In the genomic region with DNA sequence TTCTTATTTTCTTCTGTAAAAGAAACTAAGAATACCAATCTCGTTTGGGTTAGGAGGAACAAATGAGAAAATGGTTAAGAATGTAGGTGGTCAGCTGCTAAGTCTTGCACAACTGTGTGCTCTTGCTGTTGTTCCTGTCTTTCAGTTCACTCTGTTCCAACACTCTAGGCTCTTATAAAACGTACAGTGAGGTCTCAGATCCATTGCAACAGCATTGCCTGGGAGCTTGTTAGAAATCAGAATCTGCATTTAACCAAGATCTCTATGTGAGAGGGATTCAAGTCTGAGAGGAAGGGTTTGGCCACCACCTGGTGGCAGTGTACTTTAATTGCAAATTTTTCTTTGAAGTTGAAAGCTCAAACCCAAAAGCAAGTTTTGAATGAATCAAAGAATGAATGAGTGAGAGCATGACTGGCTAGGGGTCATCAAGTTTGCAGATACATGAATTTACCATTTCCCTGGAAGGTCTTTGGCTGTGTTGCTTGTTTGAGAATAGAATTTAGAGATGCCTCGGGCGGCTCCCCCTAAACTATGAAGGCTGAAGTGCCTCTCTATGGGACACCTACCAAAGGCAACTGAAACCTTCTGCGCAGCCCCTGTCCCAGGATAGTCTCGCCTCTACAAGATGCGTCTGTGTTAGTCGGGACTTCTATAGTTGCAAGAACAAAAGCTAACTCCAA, we compare ENCODE assay signal across 8 cellular contexts. TPM values are rescaled to one million over a fixed set of nuclear protein-coding genes. Genes with fewer than 3 reads are reported as not detected.
DNase-seq lines count a peak whose midpoint lies in the region; ATAC-seq, FAIRE-seq and TF ChIP-seq lines count a peak whose summit lies in the region.

No MANE protein-coding gene starts in this region.

- TF ChIP-seq CTCF in bronchial epithelial cell (IDR thresholded peaks at IDR 0.05; ENCODE audit: insufficient read depth, low read length, severe bottlenecking) (peak; percentile 63), kidney epithelial cell (IDR thresholded peaks at IDR 0.05; ENCODE audit: insufficient read depth, low read length, poor library complexity, severe bottlenecking) (peak; percentile 54)

- peaks cover 8% of the 10 kb centered on the region for H3K36me3 ChIP-seq in bronchial epithelial cell (ENCODE audit: control insufficient read depth, insufficient read depth, low read length)
- no peaks in the 10 kb centered on the region for H3K36me3 ChIP-seq in kidney epithelial cell (ENCODE audit: control insufficient read depth, insufficient read depth, low read length)

- ATAC-seq in SK-N-SH treated with all-trans-retinoic acid at 6 μM for 48 hours (peak; percentile 77), GM18502 (IDR thresholded peaks at IDR 0.05; ENCODE audit: poor library complexity, unreplicated experiment) (no peak), HG02678 (IDR thresholded peaks at IDR 0.05; ENCODE audit: unreplicated experiment) (no peak)

- peak; percentile 91 for FAIRE-seq in bronchial epithelial cell (lab: Jason Lieb, UNC)

- no peak overlapping the region for H3K4me3 ChIP-seq in bronchial epithelial cell (ENCODE audit: low read depth, low read length)
- no peak overlapping the region for H3K4me3 ChIP-seq in kidney epithelial cell (ENCODE audit: low read depth, low read length)

- peak; percentile 71 for DNase-seq in EL
- peak; percentile 60 for DNase-seq in HuH-7.5 (ENCODE audit: low spot score)
- peak; percentile 83 for DNase-seq in bronchial epithelial cell (ENCODE audit: low read depth)
- DNase-seq in kidney epithelial cell (ENCODE audit: low read depth) = no peak
- peak; percentile 48 for DNase-seq in stimulated activated CD8-positive, alpha-beta memory T cell treated with anti-CD3 and anti-CD28 coated beads, Interleukin-4, amount 100 ng/mL, for 48 hours

- H3K27me3 ChIP-seq in bronchial epithelial cell (ENCODE audit: control insufficient read depth, insufficient read depth, low read length) (peaks cover 1% of the 10 kb centered on the region), kidney epithelial cell (ENCODE audit: control insufficient read depth, insufficient read depth, low read length) (peaks cover 28% of the 10 kb centered on the region)

TF ChIP-seq in SK-N-SH treated with all-trans-retinoic acid at 6 μM for 48 hours, 23 proteins besides CTCF, POLR2A, EP300 and RAD21:
- no peak for TF ChIP-seq ZNF8 (CRISPR knock-in tag; IDR thresholded peaks at IDR 0.05)
- TF ChIP-seq ZFP3 (CRISPR knock-in tag; IDR thresholded peaks at IDR 0.05) = no peak
- TF ChIP-seq ZFP30 (CRISPR knock-in tag; IDR thresholded peaks at IDR 0.05) = no peak
- TF ChIP-seq ZC3H10 (CRISPR knock-in tag; IDR thresholded peaks at IDR 0.05) = no peak
- no peak for TF ChIP-seq GLIS3 (CRISPR knock-in tag; IDR thresholded peaks at IDR 0.05)
- TF ChIP-seq, protein P1, sequence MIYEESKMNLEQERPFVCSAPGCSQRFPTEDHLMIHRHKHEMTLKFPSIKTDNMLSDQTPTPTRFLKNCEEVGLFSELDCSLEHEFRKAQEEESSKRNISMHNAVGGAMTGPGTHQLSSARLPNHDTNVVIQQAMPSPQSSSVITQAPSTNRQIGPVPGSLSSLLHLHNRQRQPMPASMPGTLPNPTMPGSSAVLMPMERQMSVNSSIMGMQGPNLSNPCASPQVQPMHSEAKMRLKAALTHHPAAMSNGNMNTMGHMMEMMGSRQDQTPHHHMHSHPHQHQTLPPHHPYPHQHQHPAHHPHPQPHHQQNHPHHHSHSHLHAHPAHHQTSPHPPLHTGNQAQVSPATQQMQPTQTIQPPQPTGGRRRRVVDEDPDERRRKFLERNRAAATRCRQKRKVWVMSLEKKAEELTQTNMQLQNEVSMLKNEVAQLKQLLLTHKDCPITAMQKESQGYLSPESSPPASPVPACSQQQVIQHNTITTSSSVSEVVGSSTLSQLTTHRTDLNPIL (CRISPR knock-in tag; IDR thresholded peaks at IDR 0.05; ENCODE audit: low read depth) = no peak
- no peak for TF ChIP-seq OSR1 (CRISPR knock-in tag; IDR thresholded peaks at IDR 0.05)
- no peak for TF ChIP-seq ZNF70 (CRISPR knock-in tag; IDR thresholded peaks at IDR 0.05)
- TF ChIP-seq PPARA (CRISPR knock-in tag; IDR thresholded peaks at IDR 0.05; ENCODE audit: borderline replicate concordance) = no peak
- TF ChIP-seq CSDC2 (CRISPR knock-in tag; IDR thresholded peaks at IDR 0.05) = no peak
- TF ChIP-seq, protein P2, sequence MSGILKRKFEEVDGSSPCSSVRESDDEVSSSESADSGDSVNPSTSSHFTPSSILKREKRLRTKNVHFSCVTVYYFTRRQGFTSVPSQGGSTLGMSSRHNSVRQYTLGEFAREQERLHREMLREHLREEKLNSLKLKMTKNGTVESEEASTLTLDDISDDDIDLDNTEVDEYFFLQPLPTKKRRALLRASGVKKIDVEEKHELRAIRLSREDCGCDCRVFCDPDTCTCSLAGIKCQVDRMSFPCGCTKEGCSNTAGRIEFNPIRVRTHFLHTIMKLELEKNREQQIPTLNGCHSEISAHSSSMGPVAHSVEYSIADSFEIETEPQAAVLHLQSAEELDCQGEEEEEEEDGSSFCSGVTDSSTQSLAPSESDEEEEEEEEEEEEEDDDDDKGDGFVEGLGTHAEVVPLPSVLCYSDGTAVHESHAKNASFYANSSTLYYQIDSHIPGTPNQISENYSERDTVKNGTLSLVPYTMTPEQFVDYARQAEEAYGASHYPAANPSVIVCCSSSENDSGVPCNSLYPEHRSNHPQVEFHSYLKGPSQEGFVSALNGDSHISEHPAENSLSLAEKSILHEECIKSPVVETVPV (CRISPR knock-in tag; IDR thresholded peaks at IDR 0.05) = no peak
- TF ChIP-seq SNAI2 (CRISPR knock-in tag; IDR thresholded peaks at IDR 0.05) = no peak
- TF ChIP-seq ZNF565 (CRISPR knock-in tag; conservative IDR thresholded peaks at IDR 0.05; ENCODE audit: low read depth) = no peak
- TF ChIP-seq TOX (CRISPR knock-in tag; IDR thresholded peaks at IDR 0.05; ENCODE audit: borderline replicate concordance) = no peak
- no peak for TF ChIP-seq ISL1 (CRISPR knock-in tag; IDR thresholded peaks at IDR 0.05)
- TF ChIP-seq BACH2 (CRISPR knock-in tag; IDR thresholded peaks at IDR 0.05; ENCODE audit: borderline replicate concordance) = no peak
- no peak for TF ChIP-seq TCF4 (CRISPR knock-in tag; IDR thresholded peaks at IDR 0.05; ENCODE audit: borderline replicate concordance)
TF ChIP-seq in SK-N-SH treated with all-trans-retinoic acid at 6 μM for 48 hours: peak in this region for 0.

RNA-seq across cellular contexts. Expression of a gene that starts 2.5 kb away (rescaled TPM):
- 5.8 and 20.6 TPM in 2 replicates for total RNA-seq in bronchial epithelial cell
- total RNA-seq in kidney epithelial cell = 0.29 TPM in 1 of 2 replicates, not detected in the other

RNA-seq across cellular contexts. Expression of a gene that starts 39.0 kb away (rescaled TPM):
- total RNA-seq in bronchial epithelial cell (0.13 TPM in 1 of 2 replicates, not detected in the other), kidney epithelial cell (0.07 TPM in 1 of 2 replicates, not detected in the other)

RNA-seq across cellular contexts. Expression of a gene that starts 46.1 kb away (rescaled TPM):
- total RNA-seq in bronchial epithelial cell = 0.26 and 2.0 TPM in 2 replicates
- total RNA-seq in kidney epithelial cell = 0.08 and 1.2 TPM in 2 replicates
